Comparison of ENCODE assay signal across 8 cellular contexts in the genomic region with DNA sequence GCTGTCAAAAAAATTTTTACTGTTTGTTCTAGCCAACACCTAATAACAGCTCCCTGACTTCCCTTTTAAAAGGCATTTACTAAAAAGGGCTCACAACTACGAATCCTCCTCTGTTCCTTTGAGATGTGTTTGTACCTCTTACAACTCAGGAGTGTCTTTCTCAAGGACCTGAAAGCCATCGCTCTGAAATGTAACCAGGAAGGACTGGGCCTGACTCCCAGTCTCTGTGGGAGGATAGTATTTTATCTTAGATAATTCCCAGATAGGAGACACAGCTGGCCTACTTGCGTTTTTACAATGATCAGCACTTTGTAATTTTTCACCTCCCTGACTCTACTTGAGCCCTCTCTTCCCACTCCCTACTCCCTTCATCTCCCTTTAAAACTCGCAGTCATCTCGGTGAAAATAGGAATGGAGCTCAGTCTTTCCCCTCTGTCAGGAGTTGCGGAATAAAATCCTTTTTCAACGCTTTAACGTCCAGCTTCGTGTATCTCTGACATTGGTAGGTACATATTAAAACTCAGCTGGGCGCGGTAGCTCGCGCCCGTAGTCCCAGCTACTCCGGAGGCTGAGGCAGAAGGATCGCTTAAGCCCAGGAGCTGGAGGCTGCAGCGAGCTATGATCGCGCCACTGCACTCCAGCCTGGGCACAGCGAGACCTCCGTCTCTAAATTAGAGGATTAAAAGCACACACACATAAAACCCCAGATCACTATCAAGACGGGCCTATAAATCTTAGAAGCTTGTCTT. TPM values are rescaled to one million over a fixed set of nuclear protein-coding genes. Genes with fewer than 3 reads are reported as not detected.
DNase-seq lines count a peak whose midpoint lies in the region; ATAC-seq and TF ChIP-seq lines count a peak whose summit lies in the region.

No MANE protein-coding gene starts in this region.

- peaks cover 6% of the 10 kb centered on the region for H3K27me3 Mint-ChIP-seq in brain
- H3K27me3 Mint-ChIP-seq in memory B cell = no peaks in the 10 kb centered on the region

- H3K36me3 Mint-ChIP-seq in brain = peaks cover 10% of the 10 kb centered on the region
- H3K36me3 Mint-ChIP-seq in memory B cell = peaks cover 8% of the 10 kb centered on the region

- TF ChIP-seq CTCF in brain (conservative IDR thresholded peaks at IDR 0.05) = no peak

- peaks cover 28% of the 10 kb centered on the region for H3K79me2 ChIP-seq in Karpas-422 (ENCODE audit: low read length)

- DNase-seq in Karpas-422 = no peak
- no peak for DNase-seq in memory B cell (ENCODE audit: low spot score in 2 of 2)

- H3K9me3 Mint-ChIP-seq in brain (peaks cover 0 to 5% (median 0%) of the 10 kb centered on the region in 5 experiments), memory B cell (no peaks in the 10 kb centered on the region)

- peaks cover 26% of the 10 kb centered on the region for H3K4me1 ChIP-seq in BLaER1
- peaks cover 34% of the 10 kb centered on the region for H3K4me1 ChIP-seq in Karpas-422 (ENCODE audit: low read length)

- H3K27ac Mint-ChIP-seq in brain (peak overlapping the region; percentile 92 to 99 (median 98)), memory B cell (peak overlapping the region; percentile 95)

- H3K4me3 ChIP-seq in BLaER1 (peak overlapping the region; percentile 83), Karpas-422 (ENCODE audit: low read length) (peak overlapping the region; percentile 90)

- peak overlapping the region; percentile 94 to 98 (median 95) for H3K4me3 Mint-ChIP-seq in brain
- H3K4me3 Mint-ChIP-seq in memory B cell = peak overlapping the region; percentile 87

- H3K9ac ChIP-seq in BLaER1 (peak overlapping the region; percentile 93), Karpas-422 (ENCODE audit: low read length) (peak overlapping the region; percentile 95)

- peak overlapping the region; percentile 97 for H3K27ac ChIP-seq in BLaER1
- peak overlapping the region; percentile 79 for H3K27ac ChIP-seq in Karpas-422 (ENCODE audit: low read length)

- H3K27me3 ChIP-seq in BLaER1 (no peaks in the 10 kb centered on the region), Karpas-422 (ENCODE audit: low read length) (no peaks in the 10 kb centered on the region)

- no peak for ATAC-seq in memory B cell (ENCODE audit: low read depth)
- no peak for ATAC-seq in HG03135 (IDR thresholded peaks at IDR 0.05; ENCODE audit: unreplicated experiment)
- no peak for ATAC-seq in HG03025 (IDR thresholded peaks at IDR 0.05; ENCODE audit: low FRiP score, unreplicated experiment)
- no peak for ATAC-seq in HG02642 (IDR thresholded peaks at IDR 0.05; ENCODE audit: poor library complexity, unreplicated experiment)
- ATAC-seq in GM21737 (IDR thresholded peaks at IDR 0.05; ENCODE audit: unreplicated experiment) = no peak

- H3K9me2 ChIP-seq in Karpas-422 (replicated peaks; ENCODE audit: insufficient read depth, low read length) = no peaks in the 10 kb centered on the region

- H3K4me1 Mint-ChIP-seq in brain = peaks cover 51% of the 10 kb centered on the region
- peaks cover 31% of the 10 kb centered on the region for H3K4me1 Mint-ChIP-seq in memory B cell

- H3K36me3 ChIP-seq in BLaER1 (peaks cover 19% of the 10 kb centered on the region), Karpas-422 (ENCODE audit: insufficient read depth, low read length) (no peaks in the 10 kb centered on the region)

- H3K9me3 ChIP-seq in BLaER1 = no peaks in the 10 kb centered on the region
- no peaks in the 10 kb centered on the region for H3K9me3 ChIP-seq in Karpas-422 (ENCODE audit: low read length)

- no peaks in the 10 kb centered on the region; the same call in 1 of the 2 replicates for H4K20me1 ChIP-seq in BLaER1
- no peaks in the 10 kb centered on the region for H4K20me1 ChIP-seq in Karpas-422 (ENCODE audit: insufficient read depth, low read depth, low read length)

- H2AFZ ChIP-seq in Karpas-422 (ENCODE audit: low read length) = no peak overlapping the region

- H3K4me2 ChIP-seq in BLaER1 (peak overlapping the region; percentile 96), Karpas-422 (ENCODE audit: low read depth, low read length, poor library complexity, severe bottlenecking) (peak overlapping the region; percentile 92)

RNA-seq across cellular contexts. Expression of gene KRCC1, which starts 1.1 kb away (rescaled TPM):
- total RNA-seq in Karpas-422 (2014; rRNA removed; shearing (Covaris generic); ENCODE audit: low replicate concordance) = 42.5 and 63.6 TPM in 2 replicates
- polyA plus RNA-seq in brain (ENCODE audit: insufficient read depth, low read depth, low replicate concordance) = 5.5 TPM

RNA-seq across cellular contexts. Expression of gene SMYD1, which starts 13.2 kb away (rescaled TPM):
- not detected in 2 replicates for total RNA-seq in Karpas-422 (2014; rRNA removed; shearing (Covaris generic); ENCODE audit: low replicate concordance)
- 0.19 TPM for polyA plus RNA-seq in brain (ENCODE audit: insufficient read depth, low read depth, low replicate concordance)

RNA-seq across cellular contexts. Expression of gene RNU2-63P, which starts 38.1 kb away (rescaled TPM):
- total RNA-seq in Karpas-422 (2014; rRNA removed; shearing (Covaris generic); ENCODE audit: low replicate concordance) = not detected in 2 replicates
- polyA plus RNA-seq in brain (ENCODE audit: insufficient read depth, low read depth, low replicate concordance) = not detected
